9 cellular contexts compared by ENCODE assay signal in genomic region chr7:94848992-94849576, GRCh38. TPM values are rescaled to one million over a fixed set of nuclear protein-coding genes. Genes with fewer than 3 reads are reported as not detected.
"Had no signal": no experiment of that assay in that cellular context is flagged by ENCODE, and none has a peak within 500 bp of the region (broad histone marks: within the 10 kb centered on the region; RNA-seq: fewer than 3 reads in every experiment).

No MANE protein-coding gene starts in this region.

- H3K27me3 Mint-ChIP-seq: IgD-negative memory B cell had no signal

- H3K9ac ChIP-seq: GM23248 had no signal

- H2AFZ ChIP-seq: GM23248 had no signal

- ATAC-seq: HCT116, HepG2 had no signal

- H3K27ac Mint-ChIP-seq: HFFc6, IgD-negative memory B cell had no signal

- H3K36me3 ChIP-seq: HAP-1 had no signal

- H3K4me3 ChIP-seq: GM23248, HAP-1 had no signal

- H3K27ac ChIP-seq: GM23248, HL-60 had no signal

- H3K4me3 Mint-ChIP-seq: HFFc6, IgD-negative memory B cell had no signal

- H3K4me1 ChIP-seq: HAP-1 had no signal

- DNase-seq: GM23248, GOT3, H7, HFFc6 had no signal

- H3K4me1 Mint-ChIP-seq: IgD-negative memory B cell had no signal

RNA-seq across cellular contexts. Expression of gene PPP1R9A, which starts 58.3 kb away (rescaled TPM):
- total RNA-seq: GM23248, HFFc6 had no signal
